21 cellular contexts compared by ENCODE assay signal in genomic region chr12:127272864-127273263, GRCh38.
DNase-seq lines count a peak whose midpoint lies in the region; ATAC-seq, FAIRE-seq and TF ChIP-seq lines count a peak whose summit lies in the region.
"Had no signal": no experiment of that assay in that cellular context is flagged by ENCODE, and none has a peak within 500 bp of the region (broad histone marks: within the 10 kb centered on the region; RNA-seq: fewer than 3 reads in every experiment).

No MANE protein-coding gene starts in this region.

- DNase-seq in A172 (ENCODE audit: low spot score), result peak; percentile 76
- peak; percentile 50 for DNase-seq in H54 (ENCODE audit: insufficient read length, low spot score)
- DNase-seq in foreskin fibroblast, result peak; percentile 99
- no peak for DNase-seq in nephron progenitor cell
- DNase-seq in amygdala (lab: John Stamatoyannopoulos, UW), result no peak
- no peak for DNase-seq in NCI-H2196 treated with DMSO at 0.1 percent for 48 hours (lab: John Stamatoyannopoulos, UW; ENCODE audit: unreplicated experiment)
- DNase-seq: 8988T; activated CD4-positive, alpha-beta T cell treated with anti-CD3 and anti-CD28 coated beads, Interleukin-2, amount 50 U/mL, for 4 hours; DMS153; effector memory CD4-positive, alpha-beta T cell; hippocampal formation; NCI-H526 treated with DMSO at 0.1 percent for 48 hours; RPMI8226 had no signal

- TF ChIP-seq CTCF in foreskin fibroblast (IDR thresholded peaks at IDR 0.05; ENCODE audit: low read depth, low read length) (no peak), nephron progenitor cell (IDR thresholded peaks at IDR 0.05) (no peak)

- H3K4me1 Mint-ChIP-seq in activated T-helper 17 cell treated with anti-CD3 and anti-CD28 coated beads, Interleukin-2, amount 50 U/mL, for 72 hours, result peaks cover 6% of the 10 kb centered on the region
- no peaks in the 10 kb centered on the region for H3K4me1 Mint-ChIP-seq in nephron progenitor cell

- ATAC-seq in activated T-helper 17 cell treated with anti-CD3 and anti-CD28 coated beads, Interleukin-2, amount 50 U/mL, for 72 hours (replicated peaks), result peak; percentile 18
- no peak for ATAC-seq in GM18858 (IDR thresholded peaks at IDR 0.05; ENCODE audit: unreplicated experiment)
- ATAC-seq: K562 had no signal

- H3K9me3 Mint-ChIP-seq in activated T-helper 17 cell treated with anti-CD3 and anti-CD28 coated beads, Interleukin-2, amount 50 U/mL, for 72 hours, result no peaks in the 10 kb centered on the region
- H3K9me3 Mint-ChIP-seq in nephron progenitor cell, result no peaks in the 10 kb centered on the region
- H3K9me3 Mint-ChIP-seq: T-helper 2 cell treated with Interferon-gamma antibody and Interleukin-4, amounts not matched to agents 5 μg/mL and 100 μg/mL, for 36 hours had no signal

- peak; percentile 79 for FAIRE-seq in H54 (lab: Jason Lieb, UNC)
- FAIRE-seq: GM19239, K562 had no signal

- H3K4me3 ChIP-seq in foreskin fibroblast (ENCODE audit: low read depth in 1 of 2, low read length in 2 of 2), result no peak overlapping the region
- H3K4me3 ChIP-seq: ascending aorta, K562, lung, skin epidermis had no signal

- no peak overlapping the region for H3K27ac Mint-ChIP-seq in activated T-helper 17 cell treated with anti-CD3 and anti-CD28 coated beads, Interleukin-2, amount 50 U/mL, for 72 hours
- no peak overlapping the region for H3K27ac Mint-ChIP-seq in nephron progenitor cell
- H3K27ac Mint-ChIP-seq: T-helper 2 cell treated with Interferon-gamma antibody and Interleukin-4, amounts not matched to agents 5 μg/mL and 100 μg/mL, for 36 hours had no signal

- H3K27me3 Mint-ChIP-seq in activated T-helper 17 cell treated with anti-CD3 and anti-CD28 coated beads, Interleukin-2, amount 50 U/mL, for 72 hours, result peaks cover 14% of the 10 kb centered on the region
- H3K27me3 Mint-ChIP-seq in nephron progenitor cell (ENCODE audit: low read depth, poor library complexity), result peaks cover 37% of the 10 kb centered on the region

- H3K36me3 Mint-ChIP-seq in activated T-helper 17 cell treated with anti-CD3 and anti-CD28 coated beads, Interleukin-2, amount 50 U/mL, for 72 hours (ENCODE audit: low read depth), result no peaks in the 10 kb centered on the region
- H3K36me3 Mint-ChIP-seq in nephron progenitor cell (ENCODE audit: low read depth), result no peaks in the 10 kb centered on the region

- TF ChIP-seq POLR2A in H54 (IDR thresholded peaks at IDR 0.05; ENCODE audit: low read depth, low read length), result no peak

- no peak overlapping the region for H3K4me3 Mint-ChIP-seq in activated T-helper 17 cell treated with anti-CD3 and anti-CD28 coated beads, Interleukin-2, amount 50 U/mL, for 72 hours
- H3K4me3 Mint-ChIP-seq in nephron progenitor cell, result no peak overlapping the region
- H3K4me3 Mint-ChIP-seq: T-helper 2 cell treated with Interferon-gamma antibody and Interleukin-4, amounts not matched to agents 5 μg/mL and 100 μg/mL, for 36 hours had no signal

Comparison
In these comparisons a context has a peak if more than half of its experiments do, and no peak if none do; other contexts are left out.
1. DNase-seq: peak in A172 (single experiment), H54 (single experiment) and foreskin fibroblast (2 of 2); none in nephron progenitor cell (single experiment), amygdala (0 of 56) and NCI-H2196 treated with DMSO at 0.1 percent for 48 hours (single experiment).